In genomic region chr6:163568275-163568674, GRCh38 we compare ENCODE assay signal across 1 cellular context.
TF ChIP-seq lines count a peak whose summit lies in the region.

No MANE protein-coding gene starts in this region.

TF ChIP-seq in HepG2, 621 proteins besides CTCF, POLR2A, EP300 and RAD21 (continued from another document):
- TF ChIP-seq ARNT2 (CRISPR knock-in tag; IDR thresholded peaks at IDR 0.05; ENCODE audit: low read depth), result no peak
